ENCODE assay signal across 8 cellular contexts in genomic region chr3:30659270-30660127, GRCh38. TPM values are rescaled to one million over a fixed set of nuclear protein-coding genes. Genes with fewer than 3 reads are reported as not detected.
DNase-seq lines count a peak whose midpoint lies in the region; ATAC-seq, FAIRE-seq and TF ChIP-seq lines count a peak whose summit lies in the region.

No MANE protein-coding gene starts in this region.

- POLR2A ChIA-PET in PC-9 (lab: Charles Lee; ENCODE audit: unreplicated experiment), result interaction anchor here (0.6 kb wide), 2 partner anchors 47 to 62 kb away, joined by 11 to 13 read pairs; no protein-coding TSS in a partner anchor

- FAIRE-seq in endometrium (lab: Jason Lieb, UNC), result peak; percentile 89

- H3K4me1 Mint-ChIP-seq in nephron, result peaks cover 71% of the 10 kb centered on the region

- H3K79me2 ChIP-seq in PC-9 (ENCODE audit: low read depth), result no peaks in the 10 kb centered on the region; the same call in 1 of the 2 replicates

- no peak overlapping the region for H3K4me3 Mint-ChIP-seq in nephron

- TF ChIP-seq CTCF in PC-9 (conservative IDR thresholded peaks at IDR 0.05) (no peak), nephron (IDR thresholded peaks at IDR 0.05; ENCODE audit: unreplicated experiment in 3 of 3) (no peak)

- peak overlapping the region; percentile 92 to 93 (median 92) for H3K27ac Mint-ChIP-seq in nephron

- no TSS peak for BruUV-seq in PC-9 (replicated peaks; lab: Mats Ljungman, UMichigan)

- no peak for ATAC-seq in GM18517 (IDR thresholded peaks at IDR 0.05; ENCODE audit: unreplicated experiment)
- ATAC-seq in GM18519 (IDR thresholded peaks at IDR 0.05; ENCODE audit: low FRiP score, unreplicated experiment), result no peak
- ATAC-seq in HG02588 (IDR thresholded peaks at IDR 0.05; ENCODE audit: unreplicated experiment), result no peak

- peaks cover 44% of the 10 kb centered on the region for H3K36me3 Mint-ChIP-seq in nephron (ENCODE audit: low read depth)

- no peak overlapping the region for H2AFZ ChIP-seq in PC-9

- no peaks in the 10 kb centered on the region for H3K36me3 ChIP-seq in PC-9 (ENCODE audit: low read depth)

- peak overlapping the region; percentile 49 for H3K27ac ChIP-seq in PC-9

- H4K20me1 ChIP-seq in PC-9 (ENCODE audit: insufficient read depth), result no peaks in the 10 kb centered on the region

- DNase-seq in Caki2 (ENCODE audit: low read depth), result peak; percentile 60
- peak; percentile 48 to 87 for DNase-seq in PC-9
- DNase-seq in activated CD8-positive, alpha-beta memory T cell treated with anti-CD3 and anti-CD28 coated beads, Interleukin-2, amount 50 U/mL, for 4 hours, result no peak

- H3K4me2 ChIP-seq in PC-9, result peak overlapping the region; percentile 36; the same call in 1 of the 2 replicates

- peaks cover 18% of the 10 kb centered on the region for H3F3A ChIP-seq in PC-9 (ENCODE audit: insufficient read depth, low read depth)

- no peaks in the 10 kb centered on the region for H3K9me2 ChIP-seq in PC-9 (ENCODE audit: insufficient read depth)

- H3K4me3 ChIP-seq in PC-9, result no peak overlapping the region

- peaks cover 26% of the 10 kb centered on the region for H3K4me1 ChIP-seq in PC-9 (replicated peaks; ENCODE audit: insufficient read depth)

- H3K27me3 Mint-ChIP-seq in nephron (ENCODE audit: low read depth), result no peaks in the 10 kb centered on the region

- in situ Hi-C loops in Caki2 (cut with HindIII; ENCODE audit: low pct_unique_long_range_greater_than_20kb, low sequenced_read_pairs), result no loop called here

- no peaks in the 10 kb centered on the region for H3K9me3 Mint-ChIP-seq in nephron

- CTCF ChIA-PET in PC-9 (lab: Charles Lee), result interaction anchor here (0.6 kb wide), 2 partner anchors 43 to 82 kb away, joined by 4 to 9 read pairs; no protein-coding TSS in a partner anchor

- no peaks in the 10 kb centered on the region for H3K9me3 ChIP-seq in PC-9 (ENCODE audit: insufficient read depth, low read depth)

- intact Hi-C loops in PC-9 (cut with micrococcal nuclease; ENCODE audit: unreplicated experiment), result loop anchor here (1.0 to 2.0 kb wide), 5 partner anchors 29 to 120 kb away; partner anchors contain the start of gene TGFBR2

- no peaks in the 10 kb centered on the region for H3K27me3 ChIP-seq in PC-9 (ENCODE audit: insufficient read depth, low read depth)

RNA-seq across cellular contexts. Expression of gene TGFBR2, which starts 53.1 kb away (rescaled TPM):
- 41.2 and 44.5 TPM in 2 replicates for total RNA-seq in Caki2 (2014; rRNA removed; shearing (Covaris generic); ENCODE audit: low replicate concordance)
- total RNA-seq in PC-9 (2021), result 26.4 and 33.6 TPM in 2 replicates
